10 cellular contexts compared by ENCODE assay signal in the genomic region with DNA sequence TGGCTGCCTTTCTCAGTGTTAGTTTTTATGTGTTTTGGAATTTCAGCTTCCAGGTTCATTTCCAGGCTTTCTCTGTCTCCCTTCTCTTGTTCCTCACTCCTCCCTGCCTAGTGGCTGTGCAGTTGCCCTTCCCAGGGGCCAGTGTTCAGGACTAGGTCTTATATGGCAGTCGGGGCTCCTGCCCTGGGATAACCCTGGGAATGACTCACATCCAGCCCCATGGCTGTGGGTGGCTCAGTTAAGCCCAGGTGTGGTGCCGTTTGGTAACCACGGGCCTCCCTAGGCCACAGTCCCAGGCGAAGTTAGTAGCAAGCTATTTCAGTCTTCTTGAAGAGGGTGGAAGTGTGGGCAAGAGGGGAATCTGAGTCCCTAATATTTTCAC. TPM values are rescaled to one million over a fixed set of nuclear protein-coding genes. Genes with fewer than 3 reads are reported as not detected.
DNase-seq lines count a peak whose midpoint lies in the region; ATAC-seq lines count a peak whose summit lies in the region.
"Had no signal": no experiment of that assay in that cellular context is flagged by ENCODE, and none has a peak within 500 bp of the region (broad histone marks: within the 10 kb centered on the region; RNA-seq: fewer than 3 reads in every experiment).

No MANE protein-coding gene starts in this region.

- H3K27ac Mint-ChIP-seq in stimulated activated effector memory CD8-positive, alpha-beta T cell treated with anti-CD3 and anti-CD28 coated beads, Interleukin-12 subunit alpha, Interleukin-12 subunit beta, amount 100 ng/mL, for 72 hours, result peak overlapping the region; percentile 97
- H3K27ac Mint-ChIP-seq: B cell had no signal

- 35 to 53% methylated on average over 4 of the region's 4 CpGs for WGBS in esophagus, 2 donors

- H3K27me3 ChIP-seq in esophagus (ENCODE audit: control insufficient read depth in 1 of 2, insufficient read depth in 2 of 2, low read length in 2 of 2), result no peaks in the 10 kb centered on the region
- H3K27me3 ChIP-seq: left lung had no signal

- peak overlapping the region; percentile 25 for H3K4me3 Mint-ChIP-seq in activated T-cell treated with anti-CD3 and anti-CD28 coated beads, Interleukin-2, amount 50 U/mL, for 4 hours
- peak overlapping the region; percentile 75 for H3K4me3 Mint-ChIP-seq in stimulated activated effector memory CD8-positive, alpha-beta T cell treated with anti-CD3 and anti-CD28 coated beads, Interleukin-12 subunit alpha, Interleukin-12 subunit beta, amount 100 ng/mL, for 72 hours
- H3K4me3 Mint-ChIP-seq: B cell had no signal

- no peaks in the 10 kb centered on the region for H3K36me3 ChIP-seq in esophagus (ENCODE audit: control insufficient read depth in 2 of 2, insufficient read depth in 2 of 2, low read length in 1 of 2)
- H3K36me3 ChIP-seq: left lung had no signal

- DNase-seq in activated T-cell treated with anti-CD3 and anti-CD28 coated beads, Interleukin-2, amount 50 U/mL, for 4 hours, result no peak
- no peak for DNase-seq in activated T-cell treated with anti-CD3 and anti-CD28 coated beads, Interleukin-2, amount 50 U/mL, for 1 hour
- peak; percentile 32 for DNase-seq in RKO (ENCODE audit: low spot score)
- DNase-seq in stimulated activated effector memory CD8-positive, alpha-beta T cell treated with anti-CD3 and anti-CD28 coated beads, Interleukin-12 subunit alpha, Interleukin-12 subunit beta, amount 100 ng/mL, for 72 hours (ENCODE audit: low spot score in 2 of 2), result no peak

- ATAC-seq in activated T-cell treated with anti-CD3 and anti-CD28 coated beads, Interleukin-2, amount 50 U/mL, for 4 hours, result peak; percentile 37 to 45
- peak; percentile 62 for ATAC-seq in stimulated activated effector memory CD8-positive, alpha-beta T cell treated with anti-CD3 and anti-CD28 coated beads, Interleukin-12 subunit alpha, Interleukin-12 subunit beta, amount 100 ng/mL, for 72 hours
- ATAC-seq in HG02759 (IDR thresholded peaks at IDR 0.05; ENCODE audit: unreplicated experiment), result no peak
- no peak for ATAC-seq in GM19467 (IDR thresholded peaks at IDR 0.05; ENCODE audit: unreplicated experiment)
- ATAC-seq in HG02623 (IDR thresholded peaks at IDR 0.05; ENCODE audit: unreplicated experiment), result no peak
- ATAC-seq: left lung had no signal

- H3K27ac ChIP-seq in esophagus (ENCODE audit: low read depth in 2 of 2, low read length in 1 of 2), result peak overlapping the region; percentile 76 to 90

- H3K9me3 Mint-ChIP-seq in activated T-cell treated with anti-CD3 and anti-CD28 coated beads, Interleukin-2, amount 50 U/mL, for 4 hours, result no peaks in the 10 kb centered on the region
- no peaks in the 10 kb centered on the region for H3K9me3 Mint-ChIP-seq in stimulated activated effector memory CD8-positive, alpha-beta T cell treated with anti-CD3 and anti-CD28 coated beads, Interleukin-12 subunit alpha, Interleukin-12 subunit beta, amount 100 ng/mL, for 72 hours

- no peak overlapping the region for H3K4me3 ChIP-seq in esophagus (ENCODE audit: low read depth in 1 of 2, low read length in 2 of 2)
- H3K4me3 ChIP-seq: left lung had no signal

- peaks cover 2 to 13% of the 10 kb centered on the region in 2 donors for H3K4me1 ChIP-seq in esophagus (ENCODE audit: control insufficient read depth in 2 of 2, insufficient read depth in 2 of 2, low read length in 1 of 2)

- H3K9me3 ChIP-seq in esophagus (ENCODE audit: control insufficient read depth in 2 of 2, insufficient read depth in 1 of 2, low read depth in 1 of 2, low read length in 1 of 2), result no peaks in the 10 kb centered on the region
- H3K9me3 ChIP-seq: left lung had no signal

- H3K27me3 Mint-ChIP-seq in activated T-cell treated with anti-CD3 and anti-CD28 coated beads, Interleukin-2, amount 50 U/mL, for 4 hours (ENCODE audit: low read depth), result no peaks in the 10 kb centered on the region

- peaks cover 81% of the 10 kb centered on the region for H3K4me1 Mint-ChIP-seq in activated T-cell treated with anti-CD3 and anti-CD28 coated beads, Interleukin-2, amount 50 U/mL, for 4 hours (ENCODE audit: low read depth)
- peaks cover 78% of the 10 kb centered on the region for H3K4me1 Mint-ChIP-seq in stimulated activated effector memory CD8-positive, alpha-beta T cell treated with anti-CD3 and anti-CD28 coated beads, Interleukin-12 subunit alpha, Interleukin-12 subunit beta, amount 100 ng/mL, for 72 hours

- H3K36me3 Mint-ChIP-seq in activated T-cell treated with anti-CD3 and anti-CD28 coated beads, Interleukin-2, amount 50 U/mL, for 4 hours (ENCODE audit: insufficient read depth), result peaks cover 10% of the 10 kb centered on the region
- H3K36me3 Mint-ChIP-seq in stimulated activated effector memory CD8-positive, alpha-beta T cell treated with anti-CD3 and anti-CD28 coated beads, Interleukin-12 subunit alpha, Interleukin-12 subunit beta, amount 100 ng/mL, for 72 hours, result peaks cover 37% of the 10 kb centered on the region

RNA-seq across cellular contexts. Expression of a gene that starts 57.4 kb away (rescaled TPM):
- total RNA-seq in activated T-cell treated with anti-CD3 and anti-CD28 coated beads, Interleukin-2, amount 50 U/mL, for 4 hours, result 10 to 100 TPM; 13.9 to 23.1 (median 14.2) TPM
- 100 to 1,000 TPM; 102 to 136 TPM for polyA plus RNA-seq in esophagus

Comparison
In these comparisons a context has a peak if more than half of its experiments do, and no peak if none do; other contexts are left out.
1. ATAC-seq: peak in activated T-cell treated with anti-CD3 and anti-CD28 coated beads, Interleukin-2, amount 50 U/mL, for 4 hours (2 of 2) and stimulated activated effector memory CD8-positive, alpha-beta T cell treated with anti-CD3 and anti-CD28 coated beads, Interleukin-12 subunit alpha, Interleukin-12 subunit beta, amount 100 ng/mL, for 72 hours (single experiment); none in HG02759 (single experiment), GM19467 (single experiment) and HG02623 (single experiment).